Comparison of ENCODE assay signal across 16 cellular contexts in the genomic region with DNA sequence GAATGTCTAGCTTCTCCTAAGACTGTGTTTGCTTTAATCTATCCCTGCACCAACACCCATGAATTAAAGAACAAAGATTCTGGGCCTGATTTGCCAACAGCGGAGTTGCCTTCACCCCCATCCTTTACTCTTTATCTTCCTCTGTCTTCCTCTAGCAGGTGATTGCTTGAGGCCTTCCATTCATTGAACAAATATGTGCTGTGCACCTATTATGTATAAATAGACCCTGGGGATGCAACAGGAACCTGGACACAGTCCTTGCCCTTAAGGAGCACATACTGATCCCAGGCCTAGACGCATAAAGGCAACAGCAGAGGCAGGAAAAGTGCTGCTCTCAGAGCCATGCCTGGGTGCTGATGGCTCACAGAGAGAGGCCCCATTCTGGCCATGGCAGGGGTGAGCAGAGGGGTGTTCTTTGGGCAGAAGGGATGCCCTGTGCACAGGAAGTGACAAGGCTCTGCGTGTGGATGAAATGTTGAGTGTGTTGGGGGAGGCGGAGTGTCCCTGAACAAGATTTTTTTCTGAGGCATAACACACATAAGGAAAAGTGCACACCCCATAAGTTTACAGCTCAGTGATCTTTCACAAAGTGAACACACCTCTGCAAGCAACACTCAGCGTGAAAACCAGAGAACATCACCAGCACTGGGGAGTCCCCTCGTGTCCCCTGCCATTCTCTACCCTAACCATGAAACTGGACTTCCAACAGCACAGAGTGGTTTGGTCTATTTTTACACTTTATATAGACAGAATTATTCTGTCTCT.
DNase-seq lines count a peak whose midpoint lies in the region; ATAC-seq, FAIRE-seq and TF ChIP-seq lines count a peak whose summit lies in the region.
"Had no signal": no experiment of that assay in that cellular context is flagged by ENCODE, and none has a peak within 500 bp of the region (broad histone marks: within the 10 kb centered on the region; RNA-seq: fewer than 3 reads in every experiment).

No MANE protein-coding gene starts in this region.

- TF ChIP-seq CTCF in GM12878 (IDR thresholded peaks at IDR 0.05 in 2 of 3, conservative IDR thresholded peaks at IDR 0.05 in 1 of 3; ENCODE audit: control insufficient read depth in 2 of 3, extremely low read depth in 1 of 3, insufficient read depth in 1 of 3, low read depth in 3 of 3, low read length in 3 of 3) (no peak), gastroesophageal sphincter (IDR thresholded peaks at IDR 0.05) (no peak), left lung (IDR thresholded peaks at IDR 0.05) (no peak)

- peak overlapping the region; percentile 47 for H3K27ac ChIP-seq in GM12878 (ENCODE audit: control insufficient read depth, insufficient read depth)
- no peak overlapping the region for H3K27ac ChIP-seq in gastroesophageal sphincter
- H3K27ac ChIP-seq in left lung: no peak overlapping the region

- no peaks in the 10 kb centered on the region for H3K79me2 ChIP-seq in GM12878 (ENCODE audit: control insufficient read depth, insufficient read depth, low read length)

- no peak overlapping the region for H3K9ac ChIP-seq in GM12878 (ENCODE audit: control insufficient read depth, insufficient read depth, low read length)

- in situ Hi-C loops in GM12878 (cut with MboI): no loop called here

- no peak overlapping the region for H3K4me3 ChIP-seq in GM12878
- H3K4me3 ChIP-seq in gastroesophageal sphincter: no peak overlapping the region
- no peak overlapping the region for H3K4me3 ChIP-seq in left lung

- SMC1A ChIA-PET in GM12878 (lab: Charles Lee; ENCODE audit: uncharacterized antibody, unreplicated experiment): interaction anchor here (0.9 to 6.6 kb wide), 17 partner anchors 8 to 270 kb away, joined by 3 to 36 read pairs (median 7); no protein-coding TSS in a partner anchor

- peak overlapping the region; percentile 1 for H3K4me2 ChIP-seq in GM12878 (ENCODE audit: control insufficient read depth, insufficient read depth)

- H3K4me1 ChIP-seq in GM12878 (ENCODE audit: control insufficient read depth, insufficient read depth, low read length): peaks cover 37% of the 10 kb centered on the region
- no peaks in the 10 kb centered on the region for H3K4me1 ChIP-seq in gastroesophageal sphincter
- H3K4me1 ChIP-seq in left lung: no peaks in the 10 kb centered on the region

- H2AFZ ChIP-seq in GM12878 (ENCODE audit: control insufficient read depth, low read depth, low read length): no peak overlapping the region

- no peaks in the 10 kb centered on the region for H4K20me1 ChIP-seq in GM12878 (ENCODE audit: control insufficient read depth, insufficient read depth)

- ATAC-seq in GM18519 (IDR thresholded peaks at IDR 0.05; ENCODE audit: low FRiP score, unreplicated experiment) (peak; percentile 47), GM21381 (IDR thresholded peaks at IDR 0.05; ENCODE audit: unreplicated experiment) (peak; percentile 61), HG03045 (IDR thresholded peaks at IDR 0.05; ENCODE audit: unreplicated experiment) (peak; percentile 55), GM12878 (peak; percentile 86), gastroesophageal sphincter (no peak), left lung (no peak)
- ATAC-seq: activated CD4-positive, alpha-beta T cell treated with anti-CD3 and anti-CD28 coated beads for 36 hours had no signal

- FAIRE-seq in GM12878 (lab: Jason Lieb, UNC): peak; percentile 78
- FAIRE-seq: frontal cortex had no signal

- RAD21 ChIA-PET in GM12878 (lab: Charles Lee; ENCODE audit: unreplicated experiment): interaction anchor here (0.6 to 5.1 kb wide), 12 partner anchors 8 to 389 kb away, joined by 3 to 38 read pairs (median 4); no protein-coding TSS in a partner anchor

- H3K36me3 ChIP-seq in GM12878 (ENCODE audit: control insufficient read depth in 2 of 2, insufficient read depth in 2 of 2, low read length in 1 of 2) (no peaks in the 10 kb centered on the region; a peak in 1 of 4 replicates), gastroesophageal sphincter (no peaks in the 10 kb centered on the region), left lung (no peaks in the 10 kb centered on the region)

- DNase-seq in GM12878 (ENCODE audit: low read depth, low spot score): peak; percentile 61
- no peak for DNase-seq in activated CD4-positive, alpha-beta T cell treated with anti-CD3 and anti-CD28 coated beads for 1 hour
- no peak for DNase-seq in left lung
- no peak for DNase-seq in NCI-H2029 (lab: John Stamatoyannopoulos, UW)
- DNase-seq: activated CD4-positive, alpha-beta T cell treated with anti-CD3 and anti-CD28 coated beads for 36 hours; CD8-positive, alpha-beta memory T cell; effector memory CD4-positive, alpha-beta T cell; NCI-H2171 treated with DMSO at 0.1 percent for 48 hours; OCI-M1; stimulated activated CD4-positive, alpha-beta T cell treated with anti-CD3 and anti-CD28 coated beads, Interleukin-1b, Interleukin-23, amount 100 ng/mL, for 48 hours; stimulated activated naive CD4-positive, alpha-beta T cell had no signal

- intact Hi-C loops in GM12878 (cut with micrococcal nuclease; ENCODE audit: unreplicated experiment) (loop anchor here (1.0 to 5.0 kb wide), 3 partner anchors 45 to 146 kb away; partner anchors contain the start of gene GRIK4), left lung (cut with DNase I) (no loop called here)

- TF ChIP-seq RAD21 in GM12878 (IDR thresholded peaks at IDR 0.05; ENCODE audit: insufficient read depth, low read depth, low read length): no peak

- TF ChIP-seq EP300 in GM12878 (IDR thresholded peaks at IDR 0.05; ENCODE audit: borderline replicate concordance in 1 of 2, control insufficient read depth in 1 of 2, low read depth in 2 of 2, low read length in 2 of 2) (0 out of 4 replicates have a peak, but pooled peaks of 1 of the 2 experiments have one; percentile 40), gastroesophageal sphincter (IDR thresholded peaks at IDR 0.05) (no peak)

- H3K9me3 ChIP-seq in GM12878 (replicated peaks; ENCODE audit: control insufficient read depth, insufficient read depth, low read length) (no peaks in the 10 kb centered on the region), gastroesophageal sphincter (no peaks in the 10 kb centered on the region), left lung (no peaks in the 10 kb centered on the region)

- CTCF ChIA-PET in GM12878 (lab: Yijun Ruan, JAX): interaction anchor here (0.8 to 9.0 kb wide), 13 partner anchors 9 to 149 kb away, joined by 3 to 111 read pairs (median 5); no protein-coding TSS in a partner anchor

- WGBS in GM12878 (ENCODE audit: insufficient coverage, insufficient replicate concordance, low lambda C conversion rate, missing lambda C conversion rate): 33% methylated on average over 6 of the region's 6 CpGs
- WGBS in gastroesophageal sphincter (ENCODE audit: low coverage in 1 of 2), 2 donors: 77 to 84% methylated on average over 3 to 5 of the region's 6 CpGs

- no peak for TF ChIP-seq POLR2A in GM12878 (IDR thresholded peaks at IDR 0.05; ENCODE audit: low read depth, low read length)
- no peak for TF ChIP-seq POLR2A in gastroesophageal sphincter (IDR thresholded peaks at IDR 0.05)

- POLR2A ChIA-PET in GM12878 (lab: Charles Lee): interaction anchor here (0.5 to 1.3 kb wide), 2 partner anchors 36 to 271 kb away, joined by 3 to 4 read pairs; no protein-coding TSS in a partner anchor

- H3K27me3 ChIP-seq in GM12878 (replicated peaks in 1 of 2; ENCODE audit: control insufficient read depth in 2 of 2, insufficient read depth in 2 of 2, low read length in 1 of 2) (no peaks in the 10 kb centered on the region), gastroesophageal sphincter (peaks cover 36% of the 10 kb centered on the region), left lung (no peaks in the 10 kb centered on the region)

- BruUV-seq in GM12878 (replicated peaks; lab: Mats Ljungman, UMichigan): no TSS peak

TF ChIP-seq in GM12878, 131 proteins besides CTCF, POLR2A, EP300 and RAD21 (continues in another document):
- TF ChIP-seq POLR2AphosphoS2 (IDR thresholded peaks at IDR 0.05; ENCODE audit: low read depth, low read length) (no peak), REST (IDR thresholded peaks at IDR 0.05; ENCODE audit: low read depth, low read length) (no peak), BCL3 (IDR thresholded peaks at IDR 0.05; ENCODE audit: borderline replicate concordance, insufficient read depth, low read depth, low read length, poor library complexity, severe bottlenecking) (peak; percentile 42), SUZ12 (IDR thresholded peaks at IDR 0.05; ENCODE audit: unreplicated experiment) (no peak), KAT2A (conservative IDR thresholded peaks at IDR 0.05; ENCODE audit: control insufficient read depth, low read depth, low read length) (no peak)

Comparison
In these comparisons a context has a peak if more than half of its experiments do, and no peak if none do; other contexts are left out.
1. ATAC-seq: peak in GM18519 (single experiment), GM21381 (single experiment), HG03045 (single experiment) and GM12878 (single experiment); none in gastroesophageal sphincter (single experiment) and left lung (single experiment).